In the genomic region with DNA sequence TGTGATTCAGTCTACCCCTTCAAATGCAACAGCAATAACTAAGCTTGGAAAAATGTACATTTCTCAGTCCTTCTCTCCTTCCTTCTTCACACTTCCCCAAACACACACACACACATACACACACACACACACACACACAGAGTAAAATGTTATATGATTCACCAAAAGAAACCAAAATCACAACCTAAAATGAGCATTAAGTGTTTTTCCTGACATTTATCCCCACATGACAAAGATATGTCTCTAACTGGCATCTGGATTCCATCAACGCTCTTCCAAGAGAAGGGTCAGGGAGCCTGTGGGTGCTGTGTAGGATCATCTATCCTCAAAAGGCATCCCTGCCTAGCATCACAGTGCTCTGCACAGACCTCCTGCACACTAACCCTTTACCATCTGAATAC, we compare ENCODE assay signal across 17 cellular contexts. TPM values are rescaled to one million over a fixed set of nuclear protein-coding genes. Genes with fewer than 3 reads are reported as not detected.
DNase-seq lines count a peak whose midpoint lies in the region; ATAC-seq and TF ChIP-seq lines count a peak whose summit lies in the region.
"Had no signal": no experiment of that assay in that cellular context is flagged by ENCODE, and none has a peak within 500 bp of the region (broad histone marks: within the 10 kb centered on the region; RNA-seq: fewer than 3 reads in every experiment).

No MANE protein-coding gene starts in this region.

- no peak overlapping the region for H3K4me3 ChIP-seq in right cardiac atrium (ENCODE audit: low read length)
- peak overlapping the region; percentile 26 for H3K4me3 ChIP-seq in coronary artery
- H3K4me3 ChIP-seq in mesodermal cell (ENCODE audit: extremely low read depth, insufficient read depth, low read length, poor library complexity, severe bottlenecking), result no peak overlapping the region
- no peak overlapping the region for H3K4me3 ChIP-seq in vagina
- H3K4me3 ChIP-seq in dorsolateral prefrontal cortex, result no peak overlapping the region
- H3K4me3 ChIP-seq: A549 had no signal

- ATAC-seq in right cardiac atrium, result no peak
- ATAC-seq: A549 had no signal

- WGBS in right cardiac atrium, result 52% methylated on average over 1 of the region's 1 CpG
- 75 to 80% methylated on average over 1 of the region's 1 CpG for WGBS in mesodermal cell (ENCODE audit: insufficient coverage in 2 of 2), 2 experiments

- TF ChIP-seq POLR2A in vagina (IDR thresholded peaks at IDR 0.05), result no peak

- intact Hi-C loops in right cardiac atrium (cut with DNase I), result no loop called here
- intact Hi-C loops in cardiac septum (cut with DNase I), result no loop called here
- intact Hi-C loops in vagina (cut with DNase I), result no loop called here
- intact Hi-C loops in dorsolateral prefrontal cortex (cut with DNase I), result no loop called here

- H3K27me3 ChIP-seq in right cardiac atrium (ENCODE audit: control insufficient read depth, insufficient read depth) (no peaks in the 10 kb centered on the region), vagina (no peaks in the 10 kb centered on the region), dorsolateral prefrontal cortex (no peaks in the 10 kb centered on the region)

- H3K4me1 ChIP-seq in right cardiac atrium (ENCODE audit: control insufficient read depth, insufficient read depth, low read length), result peaks cover 7% of the 10 kb centered on the region
- peaks cover 29% of the 10 kb centered on the region for H3K4me1 ChIP-seq in mesodermal cell (ENCODE audit: control insufficient read depth, insufficient read depth, low read length, poor library complexity, severe bottlenecking)
- peaks cover 56% of the 10 kb centered on the region for H3K4me1 ChIP-seq in vagina
- H3K4me1 ChIP-seq: A549 had no signal

- H3K27ac ChIP-seq in right cardiac atrium (ENCODE audit: low read length) (peak overlapping the region; percentile 38), coronary artery (peak overlapping the region in 1 of 2 donors; percentile 51), mesodermal cell (ENCODE audit: low read depth, low read length, severe bottlenecking) (peak overlapping the region; percentile 73), vagina (peak overlapping the region; percentile 62), dorsolateral prefrontal cortex (peak overlapping the region in 6 of 59 donors; percentile 8 to 67 (median 42))
- H3K27ac ChIP-seq: A549, WERI-Rb-1 had no signal

- H3K36me3 ChIP-seq in mesodermal cell (ENCODE audit: control insufficient read depth, insufficient read depth, low read length) (peaks cover 6% of the 10 kb centered on the region), vagina (no peaks in the 10 kb centered on the region)

- DNase-seq in right cardiac atrium, result no peak
- DNase-seq in cardiac septum (ENCODE audit: low spot score), result no peak
- no peak for DNase-seq in coronary artery (ENCODE audit: low spot score)
- DNase-seq in vagina (ENCODE audit: extremely low spot score in 2 of 2), result no peak
- DNase-seq in dorsolateral prefrontal cortex, result no peak
- DNase-seq in NCI-H1417 (lab: John Stamatoyannopoulos, UW), result no peak
- DNase-seq in stimulated activated CD4-positive, alpha-beta T cell treated with anti-CD3 and anti-CD28 coated beads, Interleukin-2, amount 100 ng/mL, for 48 hours, result no peak
- DNase-seq: anterior cingulate cortex, midbrain, NCI-H1436, NCI-H345, substantia nigra, WERI-Rb-1 had no signal

- no peak for TF ChIP-seq CTCF in coronary artery (IDR thresholded peaks at IDR 0.05)
- no peak for TF ChIP-seq CTCF in vagina (IDR thresholded peaks at IDR 0.05)
- TF ChIP-seq CTCF in dorsolateral prefrontal cortex (IDR thresholded peaks at IDR 0.05 in 54 of 56, conservative IDR thresholded peaks at IDR 0.05 in 2 of 56; ENCODE audit: low read depth in 1 of 56, partially characterized antibody in 56 of 56), result no peak

- H3K9me3 ChIP-seq in right cardiac atrium (ENCODE audit: control insufficient read depth, low read length) (no peaks in the 10 kb centered on the region), mesodermal cell (ENCODE audit: control insufficient read depth, low read length) (no peaks in the 10 kb centered on the region), vagina (no peaks in the 10 kb centered on the region)
- H3K9me3 ChIP-seq: A549 had no signal

RNA-seq across cellular contexts. Expression of a gene that starts 21.0 kb away (rescaled TPM):
- 10 to 100 TPM; 49.8 to 96.5 (median 71.0) TPM for total RNA-seq in right cardiac atrium
- 53.6 TPM for polyA plus RNA-seq in right cardiac atrium
- 66.0 TPM for total RNA-seq in cardiac septum
- polyA plus RNA-seq in mesodermal cell (2013, experiment 1 of 2), result 21.6 TPM
- 26.9 TPM for polyA plus RNA-seq in mesodermal cell (2013, experiment 2 of 2)
- 75.9 TPM for total RNA-seq in vagina
- total RNA-seq in dorsolateral prefrontal cortex, result 10 to 100 TPM; 16.4 to 67.3 (median 42.1) TPM
- total RNA-seq: activated CD8-positive, alpha-beta memory T cell treated with anti-CD3 and anti-CD28 coated beads for 36 hours; activated T-helper 2 cell treated with anti-CD3 and anti-CD28 coated beads, Interferon-gamma antibody, Interleukin-2, Interleukin-4, amounts not matched to agents 10 μg/mL and 5 μg/mL and 100 μg/mL, durations not matched to agents 14 hours and 24 hours and 36 hours had no signal
- polyA plus RNA-seq: A549 had no signal
